8 cellular contexts compared by ENCODE assay signal in genomic region chr7:66582816-66583545, GRCh38. TPM values are rescaled to one million over a fixed set of nuclear protein-coding genes. Genes with fewer than 3 reads are reported as not detected.
DNase-seq lines count a peak whose midpoint lies in the region; ATAC-seq, FAIRE-seq and TF ChIP-seq lines count a peak whose summit lies in the region.
"Not testable (repeated sequence)": the region's sequence is repeated elsewhere in the genome, so short reads cannot be mapped to it uniquely, and the experiment has no call there.

No MANE protein-coding gene starts in this region.

- 66% methylated on average over 5 of the region's 5 CpGs for WGBS in K562 (ENCODE audit: insufficient coverage, low coverage, missing lambda C conversion rate)
- WGBS in endodermal cell (ENCODE audit: insufficient coverage in 1 of 2, insufficient read length in 1 of 2), 2 experiments: 80 to 93% methylated on average over 3 to 4 of the region's 5 CpGs
- 70 to 89% (median 76%) methylated on average over 5 of the region's 5 CpGs for WGBS in psoas muscle, 3 donors

- H3K4me1 ChIP-seq in BLaER1 treated with 17β-estradiol and CSF1 and Interleukin-3, amounts not matched to agents 10 nM and 100 nM: peaks cover 18 to 56% (median 34%) of the 10 kb centered on the region in 10 experiments
- H3K4me1 ChIP-seq in DOHH2 (ENCODE audit: control insufficient read depth, low read length): peaks cover 51% of the 10 kb centered on the region
- not testable (repeated sequence) for H3K4me1 ChIP-seq in K562 (replicated peaks in 1 of 2; ENCODE audit: control insufficient read depth in 2 of 2, insufficient read depth in 2 of 2, low read length in 2 of 2); endodermal cell (ENCODE audit: control insufficient read depth, insufficient read depth, low read length)
- H3K4me1 ChIP-seq in psoas muscle: peaks cover 43% of the 10 kb centered on the region

- H3K4me3 ChIP-seq in BLaER1 treated with 17β-estradiol and CSF1 and Interleukin-3, amounts not matched to agents 10 nM and 100 nM; DOHH2 (ENCODE audit: low read length); K562; endodermal cell (ENCODE audit: low read length); psoas muscle: not testable (repeated sequence)

- H3K27me3 ChIP-seq in BLaER1 treated with 17β-estradiol and CSF1 and Interleukin-3, amounts not matched to agents 10 nM and 100 nM; DOHH2 (ENCODE audit: control insufficient read depth, low read length); K562 (ENCODE audit: control insufficient read depth in 2 of 2, insufficient read depth in 2 of 2, low read length in 2 of 2); endodermal cell (ENCODE audit: control insufficient read depth, insufficient read depth, low read length, poor library complexity, severe bottlenecking); psoas muscle (ENCODE audit: insufficient read depth in 3 of 3, low read length in 2 of 3): not testable (repeated sequence)

- BruUV-seq in K562 (replicated peaks; lab: Mats Ljungman, UMichigan): not testable (repeated sequence)

- FAIRE-seq in K562 (lab: Jason Lieb, UNC): peak; percentile 51

- not testable (repeated sequence) for TF ChIP-seq POLR2A in K562 (conservative IDR thresholded peaks at IDR 0.05)

- peak; percentile 52 for ATAC-seq in K562
- ATAC-seq in natural killer cell: peak; percentile 55 to 82 (median 71)
- peak in 2 of 4 donors; percentile 42 to 47 for ATAC-seq in psoas muscle

- POLR2A ChIA-PET in K562 (lab: Yijun Ruan, JAX): interaction anchor here (0.8 to 1.5 kb wide), 2 partner anchors 8 to 10 kb away, joined by 4 to 5 read pairs; no protein-coding TSS in a partner anchor

- in situ Hi-C loops in K562 (cut with MboI): not testable (repeated sequence)

- not testable (repeated sequence) for TF ChIP-seq CTCF in DOHH2 (IDR thresholded peaks at IDR 0.05; ENCODE audit: low read depth, low read length, poor library complexity, severe bottlenecking); K562 (IDR thresholded peaks at IDR 0.05 in 2 of 3, conservative IDR thresholded peaks at IDR 0.05 in 1 of 3; ENCODE audit: insufficient read depth in 2 of 3, low read depth in 1 of 3, low read length in 3 of 3); endodermal cell (conservative IDR thresholded peaks at IDR 0.05); natural killer cell (IDR thresholded peaks at IDR 0.05); psoas muscle (IDR thresholded peaks at IDR 0.05)

- peak overlapping the region in 7 of 11 experiments; percentile 18 to 71 (median 40); a peak in 8 of 22 replicates for H3K4me2 ChIP-seq in BLaER1 treated with 17β-estradiol and CSF1 and Interleukin-3, amounts not matched to agents 10 nM and 100 nM
- H3K4me2 ChIP-seq in DOHH2 (ENCODE audit: low read length): peak overlapping the region; percentile 24
- H3K4me2 ChIP-seq in K562 (ENCODE audit: insufficient read depth, low read length): not testable (repeated sequence)

- H3K9me1 ChIP-seq in K562 (ENCODE audit: control insufficient read depth, insufficient read depth, low read length): not testable (repeated sequence)

- H3K36me3 Mint-ChIP-seq in activated T-cell treated with anti-CD3 and anti-CD28 coated beads, Interleukin-2, amount 50 U/mL, for 24 hours (ENCODE audit: low read depth): peaks cover 83% of the 10 kb centered on the region
- peaks cover 61% of the 10 kb centered on the region for H3K36me3 Mint-ChIP-seq in endodermal cell (ENCODE audit: low read depth)
- H3K36me3 Mint-ChIP-seq in natural killer cell: not testable (repeated sequence)

- H3K9me2 ChIP-seq in DOHH2 (replicated peaks; ENCODE audit: control insufficient read depth, low read length): not testable (repeated sequence)

- peaks cover 49 to 98% (median 94%) of the 10 kb centered on the region in 11 experiments for H4K20me1 ChIP-seq in BLaER1 treated with 17β-estradiol and CSF1 and Interleukin-3, amounts not matched to agents 10 nM and 100 nM
- H4K20me1 ChIP-seq in DOHH2 (ENCODE audit: control insufficient read depth, insufficient read depth, low read depth, low read length); K562 (replicated peaks; ENCODE audit: control insufficient read depth, insufficient read depth, low read length): not testable (repeated sequence)

- H3K27me3 Mint-ChIP-seq in activated T-cell treated with anti-CD3 and anti-CD28 coated beads, Interleukin-2, amount 50 U/mL, for 24 hours; endodermal cell (ENCODE audit: insufficient read depth); natural killer cell (ENCODE audit: low read depth in 2 of 2): not testable (repeated sequence)

- H3K27ac ChIP-seq in BLaER1 treated with 17β-estradiol and CSF1 and Interleukin-3, amounts not matched to agents 10 nM and 100 nM: peak overlapping the region in 1 of 11 experiments; percentile 67; a peak in 2 of 22 replicates
- H3K27ac ChIP-seq in DOHH2 (ENCODE audit: low read depth, low read length) (peak overlapping the region; percentile 35), psoas muscle (peak overlapping the region; percentile 21)
- not testable (repeated sequence) for H3K27ac ChIP-seq in K562 (ENCODE audit: extremely low read depth, low read depth, low read length); endodermal cell (ENCODE audit: low read depth, low read length)

- not testable (repeated sequence) for H3K9ac ChIP-seq in BLaER1 treated with 17β-estradiol and CSF1 and Interleukin-3, amounts not matched to agents 10 nM and 100 nM; K562 (ENCODE audit: insufficient read depth in 1 of 2, low read depth in 2 of 2, low read length in 2 of 2); endodermal cell (ENCODE audit: extremely low read depth, low read length, poor library complexity, severe bottlenecking)

- not testable (repeated sequence) for H2AFZ ChIP-seq in K562 (ENCODE audit: low read depth, low read length)

- not testable (repeated sequence) for TF ChIP-seq RAD21 in K562 (CRISPR knock-in tag; conservative IDR thresholded peaks at IDR 0.05 in 1 of 2, IDR thresholded peaks at IDR 0.05 in 1 of 2)

- H3K79me2 ChIP-seq in DOHH2 (ENCODE audit: control insufficient read depth, low read length) (peaks cover 98% of the 10 kb centered on the region), K562 (ENCODE audit: control insufficient read depth, insufficient read depth, low read length) (peaks cover 89% of the 10 kb centered on the region)

- peak overlapping the region; percentile 74 for H3K27ac Mint-ChIP-seq in activated T-cell treated with anti-CD3 and anti-CD28 coated beads, Interleukin-2, amount 50 U/mL, for 24 hours
- peak overlapping the region; percentile 22 for H3K27ac Mint-ChIP-seq in endodermal cell
- H3K27ac Mint-ChIP-seq in natural killer cell: peak overlapping the region; percentile 76 to 83

- intact Hi-C loops in K562 (cut with micrococcal nuclease); natural killer cell (cut with micrococcal nuclease); psoas muscle (cut with DNase I): not testable (repeated sequence)

- H3F3A ChIP-seq in DOHH2 (ENCODE audit: control insufficient read depth, insufficient read depth): not testable (repeated sequence)

- peaks cover 52 to 78% (median 64%) of the 10 kb centered on the region in 11 experiments for H3K36me3 ChIP-seq in BLaER1 treated with 17β-estradiol and CSF1 and Interleukin-3, amounts not matched to agents 10 nM and 100 nM
- H3K36me3 ChIP-seq in DOHH2 (ENCODE audit: control insufficient read depth, low read length) (peaks cover 68% of the 10 kb centered on the region), K562 (ENCODE audit: control insufficient read depth, insufficient read depth, low read length) (peaks cover 46% of the 10 kb centered on the region; the same call in 2 of the 3 replicates), endodermal cell (ENCODE audit: control insufficient read depth, insufficient read depth, low read length) (peaks cover 63% of the 10 kb centered on the region), psoas muscle (ENCODE audit: insufficient read depth in 1 of 2, low read depth in 1 of 2) (peaks cover 4 to 27% of the 10 kb centered on the region in 2 donors)

- not testable (repeated sequence) for TF ChIP-seq EP300 in K562 (IDR thresholded peaks at IDR 0.05; ENCODE audit: low read length)

- H3K4me1 Mint-ChIP-seq in activated T-cell treated with anti-CD3 and anti-CD28 coated beads, Interleukin-2, amount 50 U/mL, for 24 hours (ENCODE audit: low read depth): peaks cover 77% of the 10 kb centered on the region
- H3K4me1 Mint-ChIP-seq in endodermal cell: not testable (repeated sequence)
- peaks cover 55 to 62% of the 10 kb centered on the region in 2 donors for H3K4me1 Mint-ChIP-seq in natural killer cell

- H3K9me3 ChIP-seq in BLaER1 treated with 17β-estradiol and CSF1 and Interleukin-3, amounts not matched to agents 10 nM and 100 nM (replicated peaks in 1 of 11); DOHH2 (ENCODE audit: control insufficient read depth, insufficient read depth, low read length); K562 (replicated peaks; ENCODE audit: control insufficient read depth, insufficient read depth, low read depth, low read length); endodermal cell (ENCODE audit: control insufficient read depth, low read length); psoas muscle: not testable (repeated sequence)

- H3K4me3 Mint-ChIP-seq in activated T-cell treated with anti-CD3 and anti-CD28 coated beads, Interleukin-2, amount 50 U/mL, for 24 hours; endodermal cell: not testable (repeated sequence)
- peak overlapping the region; percentile 47 for H3K4me3 Mint-ChIP-seq in natural killer cell

- DNase-seq in NCI-H345 (lab: John Stamatoyannopoulos, UW): peak; percentile 47
- not testable (repeated sequence) for DNase-seq in activated T-cell treated with anti-CD3 and anti-CD28 coated beads, Interleukin-2, amount 50 U/mL, for 24 hours; K562 (ENCODE audit: extremely low read depth in 1 of 4, low spot score in 3 of 4); endodermal cell; natural killer cell; psoas muscle

- CTCF ChIA-PET in K562 (lab: Yijun Ruan, JAX; ENCODE audit: low intra/inter-chr PET ratio): not testable (repeated sequence)

- H3K9me3 Mint-ChIP-seq in activated T-cell treated with anti-CD3 and anti-CD28 coated beads, Interleukin-2, amount 50 U/mL, for 24 hours; endodermal cell; natural killer cell: not testable (repeated sequence)

RNA-seq across cellular contexts. Expression of gene KCTD7, which starts 45.7 kb away (rescaled TPM):
- 25.1 and 37.5 TPM in 2 replicates for total RNA-seq in K562 (2011; cell fraction: chromatin; rRNA removed; ENCODE audit: low replicate concordance)
- 22.6 and 24.3 TPM in 2 replicates for total RNA-seq in K562 (2011; cell fraction: nucleolus; rRNA removed)
- 26.7 and 37.0 TPM in 2 replicates for total RNA-seq in K562 (2011; cell fraction: nucleoplasm; rRNA removed)
- total RNA-seq in K562 (2014; rRNA removed) (5.0 and 10.3 TPM in 2 replicates), K562 (2014; rRNA removed; fragmentation: Illumina TruSeq; extraction: Trizol) (9.0 and 9.6 TPM in 2 replicates), K562 (2015; rRNA removed; fragmentation: Illumina TruSeq; extraction: Trizol) (7.6 and 8.2 TPM in 2 replicates), K562 (2021) (11.4 and 12.3 TPM in 2 replicates), endodermal cell (10 to 100 TPM; 13.1 to 15.6 TPM), natural killer cell (10 to 100 TPM; 29.3 to 33.0 (median 31.7) TPM), psoas muscle (1 to 10 TPM; 2.6 to 7.8 (median 4.0) TPM)
- polyA plus RNA-seq in K562 (2011; rRNA removed) (23.6 and 26.0 TPM in 2 replicates), K562 (2014; fragmentation: Illumina TruSeq; extraction: Trizol) (10.6 and 11.8 TPM in 2 replicates), K562 (2014; fragmentation: Nextera tagmentation; extraction: Ambion mirVana) (1 to 10 TPM; 1.5 to 1.7 TPM), K562 (2014; rRNA removed) (10.1 and 11.7 TPM in 2 replicates), psoas muscle (1 to 10 TPM; 2.2 to 9.8 (median 8.4) TPM)
- polyA plus RNA-seq in K562 (2011; cell fraction: cytosol; rRNA removed): 25.6 and 33.4 TPM in 2 replicates
- polyA plus RNA-seq in K562 (2011; cell fraction: nucleus; rRNA removed): 46.8 and 68.8 TPM in 2 replicates
- 7.9 and 17.0 TPM in 2 replicates for polyA plus RNA-seq in K562 (2012)
- polyA minus RNA-seq in K562 (2011; rRNA and poly(A)+ RNA removed): 10.4 and 17.3 TPM in 2 replicates
- 7.6 and 9.8 TPM in 2 replicates for polyA minus RNA-seq in K562 (2011; cell fraction: cytosol; rRNA and poly(A)+ RNA removed)
- 10.2 and 12.0 TPM in 2 replicates for polyA minus RNA-seq in K562 (2011; cell fraction: nucleus; rRNA and poly(A)+ RNA removed)
- polyA plus RNA-seq in endodermal cell (2013, experiment 1 of 2): 17.6 TPM
- 16.2 TPM for polyA plus RNA-seq in endodermal cell (2013, experiment 2 of 2)

Comparison
In these comparisons a context has a peak if more than half of its experiments do, and no peak if none do; other contexts are left out.
1. H3K27ac Mint-ChIP-seq: peak in every context shown above with its lines; median percentile 80 in natural killer cell; 74 in activated T-cell treated with anti-CD3 and anti-CD28 coated beads, Interleukin-2, amount 50 U/mL, for 24 hours; 22 in endodermal cell.